23 cellular contexts compared by ENCODE assay signal in the genomic region with DNA sequence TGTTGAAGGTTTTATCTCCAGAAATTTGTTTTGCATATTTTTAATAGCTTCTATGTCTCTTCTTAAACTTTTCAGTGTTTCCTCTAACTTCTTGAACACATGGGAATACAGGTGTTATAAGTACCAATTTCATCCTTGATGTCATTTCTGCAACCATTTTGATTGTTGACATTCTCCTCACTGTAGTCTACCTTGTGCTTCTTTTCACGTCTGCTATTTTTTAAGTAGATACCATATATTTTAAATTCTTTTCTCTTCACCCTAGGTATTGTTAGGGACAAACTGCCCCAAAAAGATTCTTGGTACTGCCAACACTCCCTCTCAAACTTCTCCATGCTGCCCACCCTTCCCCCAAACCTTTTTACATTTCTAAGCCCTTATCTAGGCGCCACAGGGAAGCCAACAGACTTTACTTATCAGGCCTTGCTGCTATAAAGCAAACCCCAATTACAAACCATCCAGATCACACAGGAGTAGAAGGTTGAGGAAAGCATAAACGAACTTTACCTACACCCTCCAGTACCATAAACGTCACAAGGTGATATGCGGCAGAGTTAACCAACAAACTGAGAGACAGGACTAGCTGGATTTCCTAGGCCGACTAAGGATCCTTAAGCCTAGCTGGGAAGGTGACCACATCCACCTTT.
DNase-seq lines count a peak whose midpoint lies in the region; ATAC-seq, FAIRE-seq and TF ChIP-seq lines count a peak whose summit lies in the region.
"Had no signal": no experiment of that assay in that cellular context is flagged by ENCODE, and none has a peak within 500 bp of the region (broad histone marks: within the 10 kb centered on the region; RNA-seq: fewer than 3 reads in every experiment).

No MANE protein-coding gene starts in this region.

- CTCF ChIA-PET in K562 (lab: Yijun Ruan, JAX; ENCODE audit: low intra/inter-chr PET ratio) = no interaction called here

- no peak overlapping the region; a peak in 1 of 5 replicates for H3K4me3 Mint-ChIP-seq in H9
- H3K4me3 Mint-ChIP-seq: CD4-positive, alpha-beta memory T cell had no signal

- H2AK5ac ChIP-seq in H9 (ENCODE audit: insufficient read length, low read length) (no peak overlapping the region), mesendoderm (ENCODE audit: low read length) (no peak overlapping the region)

- peak; percentile 64 for FAIRE-seq in K562 (lab: Jason Lieb, UNC)
- no peak for FAIRE-seq in small intestine (lab: Jason Lieb, UNC)

- H3K79me2 ChIP-seq in H9 (ENCODE audit: insufficient read depth, low read length) = no peaks in the 10 kb centered on the region
- H3K79me2 ChIP-seq in K562 (ENCODE audit: control insufficient read depth, insufficient read depth, low read length) = no peaks in the 10 kb centered on the region
- no peaks in the 10 kb centered on the region for H3K79me2 ChIP-seq in mesendoderm (ENCODE audit: control insufficient read depth, insufficient read depth, low read length)

- H3K23me2 ChIP-seq in H9 (ENCODE audit: insufficient read length, low read depth, low read length, poor library complexity, severe bottlenecking) = no peaks in the 10 kb centered on the region

- H3K56ac ChIP-seq in H9 (ENCODE audit: insufficient read length, low read depth, low read length) = no peak overlapping the region
- no peak overlapping the region for H3K56ac ChIP-seq in mesendoderm (ENCODE audit: low read length)

- WGBS in H9 (ENCODE audit: extremely low coverage, insufficient read length, low lambda C conversion rate) = no CpG with 5 or more reads among the region's 6 CpGs
- WGBS in K562 (ENCODE audit: insufficient coverage, low coverage, missing lambda C conversion rate) = 1% methylated on average over 6 of the region's 6 CpGs
- no CpG with 5 or more reads among the region's 6 CpGs for whole genome bisulfite sequencing in mesendoderm (ENCODE audit: extremely low coverage, insufficient coverage, low lambda C conversion rate)
- WGBS in small intestine, 3 donors = 52 to 64% (median 62%) methylated on average over 6 of the region's 6 CpGs

- peaks cover 50 to 52% of the 10 kb centered on the region in 2 experiments for H3K4me1 Mint-ChIP-seq in H9

- POLR2A ChIA-PET in K562 (lab: Yijun Ruan, JAX) = no interaction called here

- H4K20me1 ChIP-seq in H9 (ENCODE audit: control insufficient read depth, insufficient read depth, insufficient read length) (no peaks in the 10 kb centered on the region), K562 (replicated peaks; ENCODE audit: control insufficient read depth, insufficient read depth, low read length) (no peaks in the 10 kb centered on the region)

- no peak overlapping the region for H4K8ac ChIP-seq in H9 (replicated peaks; ENCODE audit: insufficient read length, low read depth, low read length)
- no peak overlapping the region for H4K8ac ChIP-seq in mesendoderm (ENCODE audit: low read depth, low read length)

- H3K23ac ChIP-seq in H9 (ENCODE audit: insufficient read length, low read depth, low read length) (no peak overlapping the region), mesendoderm (ENCODE audit: low read length) (no peak overlapping the region)

- H3K27me3 Mint-ChIP-seq in H9 (ENCODE audit: low read depth) = no peaks in the 10 kb centered on the region
- H3K27me3 Mint-ChIP-seq: CD4-positive, alpha-beta memory T cell had no signal

- peak; percentile 80 for ATAC-seq in K562
- ATAC-seq: HCT116 had no signal

- no peak overlapping the region for H4K91ac ChIP-seq in H9 (ENCODE audit: insufficient read length, low read depth, low read length)

- H3K27ac ChIP-seq in H9 (ENCODE audit: insufficient read length, low read depth, low read length) (no peak overlapping the region), K562 (ENCODE audit: extremely low read depth, low read depth, low read length) (peak overlapping the region; percentile 41), mesendoderm (ENCODE audit: low read depth, low read length) (no peak overlapping the region), small intestine (ENCODE audit: low read depth in 1 of 2, low read length in 1 of 2) (no peak overlapping the region)
- H3K27ac ChIP-seq: GM23248, SJSA1 had no signal

- peak; percentile 73; the same call in 1 of the 2 replicates for TF ChIP-seq EP300 in K562 (IDR thresholded peaks at IDR 0.05; ENCODE audit: low read length)

- H3K4ac ChIP-seq in H9 (ENCODE audit: low read depth, low read length) (no peak overlapping the region), mesendoderm (ENCODE audit: low read depth, low read length) (no peak overlapping the region)

- H3T11ph ChIP-seq in H9 (ENCODE audit: low read length) = no peak overlapping the region

- H2AFZ ChIP-seq in H9 (ENCODE audit: low read length) (peak overlapping the region; percentile 88), K562 (ENCODE audit: low read depth, low read length) (peak overlapping the region; percentile 63)
- H2AFZ ChIP-seq: GM23248 had no signal

- H3K36me3 ChIP-seq in K562 (ENCODE audit: control insufficient read depth, insufficient read depth, low read length) (no peaks in the 10 kb centered on the region), mesendoderm (ENCODE audit: control insufficient read depth, insufficient read depth, low read length) (no peaks in the 10 kb centered on the region), small intestine (ENCODE audit: control insufficient read depth in 2 of 2, insufficient read depth in 2 of 2, low read length in 2 of 2) (no peaks in the 10 kb centered on the region)
- H3K36me3 ChIP-seq: SJSA1 had no signal

- no peak overlapping the region for H2BK20ac ChIP-seq in H9 (ENCODE audit: low read depth, low read length, poor library complexity, severe bottlenecking)

- intact Hi-C loops in K562 (cut with micrococcal nuclease) = no loop called here

- TF ChIP-seq CTCF in H9 (conservative IDR thresholded peaks at IDR 0.05) (no peak), K562 (IDR thresholded peaks at IDR 0.05 in 2 of 3, conservative IDR thresholded peaks at IDR 0.05 in 1 of 3; ENCODE audit: insufficient read depth in 2 of 3, low read depth in 1 of 3, low read length in 3 of 3) (no peak)

- no peak overlapping the region for H3K9ac ChIP-seq in H9 (ENCODE audit: extremely low read depth, insufficient read length, low read length)
- no peak overlapping the region for H3K9ac ChIP-seq in K562 (ENCODE audit: insufficient read depth in 1 of 2, low read depth in 2 of 2, low read length in 2 of 2)
- H3K9ac ChIP-seq in mesendoderm (ENCODE audit: low read length) = no peak overlapping the region
- H3K9ac ChIP-seq: GM23248 had no signal

- H3K9me1 ChIP-seq in K562 (ENCODE audit: control insufficient read depth, insufficient read depth, low read length) = no peaks in the 10 kb centered on the region

- no peak overlapping the region for H2BK15ac ChIP-seq in H9 (ENCODE audit: low read depth, low read length)
- H2BK15ac ChIP-seq in mesendoderm (replicated peaks; ENCODE audit: low read depth) = no peak overlapping the region

- DNase-seq in H9 (no peak), OCI-M1 (lab: John Stamatoyannopoulos, UW) (peak; percentile 68), K562 (ENCODE audit: extremely low read depth in 1 of 4, low spot score in 3 of 4) (peak in 1 of 4 experiments; percentile 73), mesendoderm (peak; percentile 74), HuH-7 (ENCODE audit: low spot score) (no peak), small intestine (no peak), DMS153 treated with DMSO at 0.1 percent for 48 hours (lab: John Stamatoyannopoulos, UW; ENCODE audit: unreplicated experiment) (no peak)
- no peak for DNase-seq in activated CD4-positive, alpha-beta T cell treated with anti-CD3 and anti-CD28 coated beads for 4 hours
- DNase-seq: C1 segment of cervical spinal cord; Caco-2; CD4-positive, alpha-beta memory T cell; DMS 273 treated with DMSO at 0.1 percent for 48 hours; DND-41; GM23248; Kasumi-1; NCI-H1105 treated with DMSO at 0.1 percent for 48 hours; NCI-H2029 treated with DMSO at 0.1 percent for 48 hours; NCI-H446 treated with DMSO at 0.1 percent for 48 hours; NCI-H526 treated with DMSO at 0.1 percent for 48 hours; Right ventricle myocardium superior; RPMI8226 had no signal

- no peaks in the 10 kb centered on the region for H3K79me1 ChIP-seq in H9 (ENCODE audit: insufficient read depth, low read depth, low read length, poor library complexity, severe bottlenecking)
- no peaks in the 10 kb centered on the region for H3K79me1 ChIP-seq in mesendoderm (ENCODE audit: low read length)

- peak overlapping the region; percentile 3 to 83 (median 71); a peak in 3 of 7 replicates for H3K27ac Mint-ChIP-seq in H9
- H3K27ac Mint-ChIP-seq: CD4-positive, alpha-beta memory T cell had no signal

- TF ChIP-seq RAD21 in K562 (CRISPR knock-in tag; conservative IDR thresholded peaks at IDR 0.05 in 1 of 2, IDR thresholded peaks at IDR 0.05 in 1 of 2) = no peak

- no peaks in the 10 kb centered on the region; a peak in 1 of 5 replicates for H3K9me3 Mint-ChIP-seq in H9

- H2BK120ac ChIP-seq in H9 (ENCODE audit: low read depth, low read length, poor library complexity, severe bottlenecking) (no peak overlapping the region), mesendoderm (ENCODE audit: low read depth, low read length) (no peak overlapping the region)

- H3K4me1 ChIP-seq in H9 (ENCODE audit: insufficient read depth, low read length) = peaks cover 2% of the 10 kb centered on the region; the same call in 1 of the 2 replicates
- H3K4me1 ChIP-seq in K562 (replicated peaks in 1 of 2; ENCODE audit: control insufficient read depth in 2 of 2, insufficient read depth in 2 of 2, low read length in 2 of 2) = no peaks in the 10 kb centered on the region
- no peaks in the 10 kb centered on the region for H3K4me1 ChIP-seq in mesendoderm (ENCODE audit: control insufficient read depth, low read depth, low read length)
- no peaks in the 10 kb centered on the region for H3K4me1 ChIP-seq in small intestine (ENCODE audit: control insufficient read depth in 2 of 2, insufficient read depth in 1 of 2, low read depth in 1 of 2, low read length in 1 of 2)
- H3K4me1 ChIP-seq: Caco-2 had no signal

- no TSS peak for BruUV-seq in K562 (replicated peaks; lab: Mats Ljungman, UMichigan)

- H3K4me3 ChIP-seq in K562 (no peak overlapping the region), mesendoderm (ENCODE audit: low read length) (no peak overlapping the region), small intestine (ENCODE audit: low read depth in 1 of 2, low read length in 2 of 2) (no peak overlapping the region)
- H3K4me3 ChIP-seq: GM23248, SJSA1 had no signal

- H3K14ac ChIP-seq in H9 (ENCODE audit: insufficient read depth, low read length) = no peak overlapping the region

- peaks cover 0 to 2% (median 0%) of the 10 kb centered on the region in 3 experiments; a peak in 1 of 7 replicates for H3K36me3 Mint-ChIP-seq in H9 (ENCODE audit: insufficient read depth in 1 of 3, low read depth in 3 of 3)
- H3K36me3 Mint-ChIP-seq: CD4-positive, alpha-beta memory T cell had no signal

- no peak overlapping the region for H3K18ac ChIP-seq in H9 (ENCODE audit: insufficient read length, low read depth, low read length)
- H3K18ac ChIP-seq in mesendoderm (ENCODE audit: low read length) = no peak overlapping the region

- H3K4me2 ChIP-seq in H9 (ENCODE audit: insufficient read depth, insufficient read length, low read length) (no peak overlapping the region), K562 (ENCODE audit: insufficient read depth, low read length) (no peak overlapping the region), mesendoderm (ENCODE audit: low read length) (no peak overlapping the region)

- no peaks in the 10 kb centered on the region for H3K9me3 ChIP-seq in H9 (ENCODE audit: control insufficient read depth, low read depth, low read length)
- H3K9me3 ChIP-seq in K562 (replicated peaks; ENCODE audit: control insufficient read depth, insufficient read depth, low read depth, low read length) = no peaks in the 10 kb centered on the region
- no peaks in the 10 kb centered on the region for H3K9me3 ChIP-seq in small intestine (ENCODE audit: control insufficient read depth, low read depth)
- H3K9me3 ChIP-seq: Caco-2, SJSA1 had no signal

- H2BK5ac ChIP-seq in H9 (ENCODE audit: insufficient read length, low read length) (no peak overlapping the region), mesendoderm (ENCODE audit: low read length) (no peak overlapping the region)

- H4K5ac ChIP-seq in H9 (ENCODE audit: insufficient read length, low read depth, low read length) (no peak overlapping the region), mesendoderm (ENCODE audit: low read length) (no peak overlapping the region)

- in situ Hi-C loops in K562 (cut with MboI) = no loop called here

- no peak for TF ChIP-seq POLR2A in K562 (conservative IDR thresholded peaks at IDR 0.05)

- H3K27me3 ChIP-seq in H9 (ENCODE audit: insufficient read depth, low read length) = no peaks in the 10 kb centered on the region
- no peaks in the 10 kb centered on the region for H3K27me3 ChIP-seq in K562 (ENCODE audit: control insufficient read depth in 2 of 2, insufficient read depth in 2 of 2, low read length in 2 of 2)
- no peaks in the 10 kb centered on the region for H3K27me3 ChIP-seq in mesendoderm (ENCODE audit: insufficient read depth, low read length, poor library complexity)
- H3K27me3 ChIP-seq in small intestine (ENCODE audit: control insufficient read depth in 2 of 2, insufficient read depth in 2 of 2, low read length in 2 of 2) = no peaks in the 10 kb centered on the region
- H3K27me3 ChIP-seq: SJSA1 had no signal

- no peak overlapping the region for H2BK12ac ChIP-seq in H9 (ENCODE audit: insufficient read length, low read depth, low read length)

Comparison
In these comparisons a context has a peak if more than half of its experiments do, and no peak if none do; other contexts are left out.
1. DNase-seq: peak in OCI-M1 (single experiment) and mesendoderm (single experiment); none in H9 (single experiment), HuH-7 (single experiment), activated CD4-positive, alpha-beta T cell treated with anti-CD3 and anti-CD28 coated beads for 4 hours (0 of 2), small intestine (single experiment) and DMS153 treated with DMSO at 0.1 percent for 48 hours (single experiment).